ENCODE assay signal across 8 cellular contexts in genomic region chr11:65083134-65083833, GRCh38. TPM values are rescaled to one million over a fixed set of nuclear protein-coding genes. Genes with fewer than 3 reads are reported as not detected.
DNase-seq lines count a peak whose midpoint lies in the region; ATAC-seq and TF ChIP-seq lines count a peak whose summit lies in the region.

No MANE protein-coding gene starts in this region.

- no peaks in the 10 kb centered on the region for H3K36me3 ChIP-seq in mammary epithelial cell (ENCODE audit: insufficient read depth, low read length)
- peaks cover 0 to 29% (median 11%) of the 10 kb centered on the region in 3 experiments for H3K36me3 ChIP-seq in naive thymus-derived CD4-positive, alpha-beta T cell (ENCODE audit: control insufficient read depth in 2 of 3, insufficient read depth in 3 of 3, low read length in 3 of 3)

- intact Hi-C loops in mammary epithelial cell (cut with micrococcal nuclease): no loop called here
- intact Hi-C loops in naive thymus-derived CD4-positive, alpha-beta T cell (cut with micrococcal nuclease): loop anchor here in 1 of 2 donors (10.0 kb wide), 1 partner anchor 238 kb away; the partner anchor contains the start of gene CDC42BPG

- H3K27ac ChIP-seq in mammary epithelial cell (ENCODE audit: insufficient read depth, low read depth, low read length): peak overlapping the region; percentile 70
- H3K27ac ChIP-seq in naive thymus-derived CD4-positive, alpha-beta T cell (ENCODE audit: low read depth, low read length): peak overlapping the region; percentile 86

- peak overlapping the region; percentile 87 for H2AFZ ChIP-seq in mammary epithelial cell (ENCODE audit: low read depth, low read length)

- dilution Hi-C loops in mammary epithelial cell (cut with HindIII; ENCODE audit: low sequenced_read_pairs): no loop called here

- peak overlapping the region; percentile 99 for H3K27ac Mint-ChIP-seq in activated CD8-positive, alpha-beta memory T cell treated with anti-CD3 and anti-CD28 coated beads, Interleukin-2, amount 10 ng/mL, durations not matched to agents 7 days and 5 days
- H3K27ac Mint-ChIP-seq in naive thymus-derived CD4-positive, alpha-beta T cell: peak overlapping the region; percentile 94 to 99 (median 97)

- peaks cover 2% of the 10 kb centered on the region for H3K27me3 Mint-ChIP-seq in activated CD8-positive, alpha-beta memory T cell treated with anti-CD3 and anti-CD28 coated beads, Interleukin-2, amount 10 ng/mL, durations not matched to agents 7 days and 5 days
- peaks cover 0 to 4% (median 0%) of the 10 kb centered on the region in 5 donors for H3K27me3 Mint-ChIP-seq in naive thymus-derived CD4-positive, alpha-beta T cell

- no peaks in the 10 kb centered on the region for H3K9me3 ChIP-seq in mammary epithelial cell (replicated peaks; ENCODE audit: insufficient read depth, low read length)
- no peaks in the 10 kb centered on the region for H3K9me3 ChIP-seq in naive thymus-derived CD4-positive, alpha-beta T cell (ENCODE audit: control insufficient read depth in 2 of 3, low read length in 3 of 3)

- H3K4me3 ChIP-seq in mammary epithelial cell (replicated peaks in 1 of 3; ENCODE audit: insufficient read depth in 1 of 3, low read depth in 2 of 3, low read length in 3 of 3): peak overlapping the region; percentile 72 to 88 (median 80)
- H3K4me3 ChIP-seq in naive thymus-derived CD4-positive, alpha-beta T cell (ENCODE audit: low read length): peak overlapping the region; percentile 61

- WGBS in mammary epithelial cell (ENCODE audit: low coverage, missing lambda C conversion rate): 5% methylated on average over 8 of the region's 13 CpGs

- peaks cover 45% of the 10 kb centered on the region for H3K36me3 Mint-ChIP-seq in activated CD8-positive, alpha-beta memory T cell treated with anti-CD3 and anti-CD28 coated beads, Interleukin-2, amount 10 ng/mL, durations not matched to agents 7 days and 5 days
- H3K36me3 Mint-ChIP-seq in naive thymus-derived CD4-positive, alpha-beta T cell: peaks cover 0 to 26% (median 8%) of the 10 kb centered on the region in 5 donors

- H3K4me1 ChIP-seq in mammary epithelial cell (ENCODE audit: insufficient read depth, low read length): peaks cover 36% of the 10 kb centered on the region
- peaks cover 13 to 14% of the 10 kb centered on the region in 2 donors for H3K4me1 ChIP-seq in naive thymus-derived CD4-positive, alpha-beta T cell (ENCODE audit: control insufficient read depth in 2 of 2, insufficient read depth in 2 of 2, low read length in 2 of 2)

- H3K4me3 Mint-ChIP-seq in activated CD8-positive, alpha-beta memory T cell treated with anti-CD3 and anti-CD28 coated beads, Interleukin-2, amount 10 ng/mL, durations not matched to agents 7 days and 5 days: peak overlapping the region; percentile 98
- peak overlapping the region; percentile 88 to 99 (median 93) for H3K4me3 Mint-ChIP-seq in naive thymus-derived CD4-positive, alpha-beta T cell

- TSS peak; percentile 55 for BruUV-seq in mammary epithelial cell (replicated peaks; lab: Mats Ljungman, UMichigan)

- CTCF ChIA-PET in activated CD8-positive, alpha-beta memory T cell treated with anti-CD3 and anti-CD28 coated beads, Interleukin-2, amount 10 ng/mL, durations not matched to agents 7 days and 5 days (lab: Charles Lee): interaction anchor here (1.0 to 4.0 kb wide), 11 partner anchors 8 to 235 kb away, joined by 3 to 25 read pairs (median 4); partner anchors contain the start of genes ARL2 and ZNHIT2
- CTCF ChIA-PET in mammary epithelial cell (lab: Charles Lee; ENCODE audit: low non-redundant PET): no interaction called here
- CTCF ChIA-PET in naive thymus-derived CD4-positive, alpha-beta T cell (lab: Charles Lee): interaction anchor here (0.7 to 1.3 kb wide), 4 partner anchors 11 to 69 kb away, joined by 3 to 6 read pairs (median 3); partner anchors contain the start of gene ARL2

- peak; percentile 56 for DNase-seq in activated CD8-positive, alpha-beta memory T cell treated with anti-CD3 and anti-CD28 coated beads, Interleukin-2, amount 10 ng/mL, durations not matched to agents 7 days and 5 days
- no peak for DNase-seq in activated CD8-positive, alpha-beta memory T cell treated with anti-CD3 and anti-CD28 coated beads, Interleukin-2, amount 50 U/mL, for 4 hours
- DNase-seq in mammary epithelial cell: no peak
- no peak for DNase-seq in naive thymus-derived CD4-positive, alpha-beta T cell
- DNase-seq in NOMO-1 treated with dmso at 0.1 percent for 144 hours (lab: John Stamatoyannopoulos, UW; ENCODE audit: unreplicated experiment): no peak
- no peak for DNase-seq in NCI-H1694 treated with DMSO at 0.1 percent for 48 hours (lab: John Stamatoyannopoulos, UW)

- H3K79me2 ChIP-seq in mammary epithelial cell (ENCODE audit: insufficient read depth, low read length): peaks cover 69% of the 10 kb centered on the region

- TF ChIP-seq CTCF in mammary epithelial cell (conservative IDR thresholded peaks at IDR 0.05 in 1 of 2, IDR thresholded peaks at IDR 0.05 in 1 of 2; ENCODE audit: extremely low read depth in 1 of 2, insufficient read depth in 1 of 2, low read depth in 1 of 2, low read length in 2 of 2): no peak

- peak overlapping the region; percentile 86 for H3K9ac ChIP-seq in mammary epithelial cell (ENCODE audit: insufficient read depth, low read length)

- H4K20me1 ChIP-seq in mammary epithelial cell (ENCODE audit: insufficient read depth, low read length): no peaks in the 10 kb centered on the region

- H3K4me2 ChIP-seq in mammary epithelial cell (ENCODE audit: insufficient read depth, low read depth, low read length): peak overlapping the region; percentile 91

- no peaks in the 10 kb centered on the region for H3K9me3 Mint-ChIP-seq in activated CD8-positive, alpha-beta memory T cell treated with anti-CD3 and anti-CD28 coated beads, Interleukin-2, amount 10 ng/mL, durations not matched to agents 7 days and 5 days (ENCODE audit: low read depth)
- peaks cover 0 to 10% (median 0%) of the 10 kb centered on the region in 11 donors for H3K9me3 Mint-ChIP-seq in naive thymus-derived CD4-positive, alpha-beta T cell

- in situ Hi-C loops in mammary epithelial cell (cut with MboI; ENCODE audit: low sequenced_read_pairs in 2 of 2): no loop called here

- H3K27me3 ChIP-seq in mammary epithelial cell (ENCODE audit: insufficient read depth, low read length): no peaks in the 10 kb centered on the region
- H3K27me3 ChIP-seq in naive thymus-derived CD4-positive, alpha-beta T cell (ENCODE audit: control insufficient read depth in 2 of 2, insufficient read depth in 2 of 2, low read length in 2 of 2): no peaks in the 10 kb centered on the region

- H3K4me1 Mint-ChIP-seq in activated CD8-positive, alpha-beta memory T cell treated with anti-CD3 and anti-CD28 coated beads, Interleukin-2, amount 10 ng/mL, durations not matched to agents 7 days and 5 days: peaks cover 62% of the 10 kb centered on the region
- H3K4me1 Mint-ChIP-seq in naive thymus-derived CD4-positive, alpha-beta T cell: peaks cover 22 to 56% (median 30%) of the 10 kb centered on the region in 7 donors

- POLR2A ChIA-PET in naive thymus-derived CD4-positive, alpha-beta T cell (lab: Charles Lee): interaction anchor here (0.7 to 2.2 kb wide), 9 partner anchors 13 to 194 kb away, joined by 3 to 11 read pairs (median 3); partner anchors contain the start of genes ARL2, TM7SF2, VPS51 and ZNHIT2

- peak; percentile 10 for ATAC-seq in activated CD8-positive, alpha-beta memory T cell treated with anti-CD3 and anti-CD28 coated beads, Interleukin-2, amount 10 ng/mL, durations not matched to agents 7 days and 5 days
- ATAC-seq in HG03521 (IDR thresholded peaks at IDR 0.05; ENCODE audit: unreplicated experiment) (peak; percentile 14), HG03095 (IDR thresholded peaks at IDR 0.05; ENCODE audit: unreplicated experiment) (no peak)
- no peak for ATAC-seq in naive thymus-derived CD4-positive, alpha-beta T cell

RNA-seq across cellular contexts. Expression of gene CDCA5, which starts 0.6 kb away (rescaled TPM):
- total RNA-seq in activated CD8-positive, alpha-beta memory T cell treated with anti-CD3 and anti-CD28 coated beads, Interleukin-2, amount 10 ng/mL, durations not matched to agents 7 days and 5 days: 100 to 1,000 TPM; 128 to 147 TPM
- 10 to 100 TPM in 1 of 2 donors, 1 to 10 TPM in 1; 2.2 to 34.6 TPM for total RNA-seq in mammary epithelial cell
- polyA plus RNA-seq in mammary epithelial cell: 29.3 TPM
- 41.4 TPM for polyA minus RNA-seq in mammary epithelial cell
- total RNA-seq in naive thymus-derived CD4-positive, alpha-beta T cell: 10 to 100 TPM in 1 of 5 experiments, 1 to 10 TPM in 1, under 1 TPM in 3; 0.56 to 68.1 (median 0.81) TPM
- polyA plus RNA-seq in naive thymus-derived CD4-positive, alpha-beta T cell: under 1 TPM; 0.31 to 0.47 TPM

RNA-seq across cellular contexts. Expression of gene ZFPL1, which starts 0.7 kb away (rescaled TPM):
- total RNA-seq in activated CD8-positive, alpha-beta memory T cell treated with anti-CD3 and anti-CD28 coated beads, Interleukin-2, amount 10 ng/mL, durations not matched to agents 7 days and 5 days: 10 to 100 TPM; 28.3 to 32.4 TPM
- total RNA-seq in mammary epithelial cell: 10 to 100 TPM; 38.0 to 40.0 TPM
- 29.1 TPM for polyA plus RNA-seq in mammary epithelial cell
- 22.5 TPM for polyA minus RNA-seq in mammary epithelial cell
- total RNA-seq in naive thymus-derived CD4-positive, alpha-beta T cell: 10 to 100 TPM; 29.9 to 53.0 (median 49.3) TPM
- polyA plus RNA-seq in naive thymus-derived CD4-positive, alpha-beta T cell: 10 to 100 TPM; 24.2 to 30.9 TPM

RNA-seq across cellular contexts. Expression of gene VPS51, which starts 12.7 kb away (rescaled TPM):
- 100 to 1,000 TPM; 104 to 116 TPM for total RNA-seq in activated CD8-positive, alpha-beta memory T cell treated with anti-CD3 and anti-CD28 coated beads, Interleukin-2, amount 10 ng/mL, durations not matched to agents 7 days and 5 days
- total RNA-seq in mammary epithelial cell: 100 to 1,000 TPM in 1 of 2 donors, 10 to 100 TPM in 1; 78.4 to 125 TPM
- 50.2 TPM for polyA plus RNA-seq in mammary epithelial cell
- polyA minus RNA-seq in mammary epithelial cell: 142 TPM
- total RNA-seq in naive thymus-derived CD4-positive, alpha-beta T cell: 100 to 1,000 TPM; 159 to 269 (median 256) TPM
- 100 to 1,000 TPM; 106 to 130 TPM for polyA plus RNA-seq in naive thymus-derived CD4-positive, alpha-beta T cell

RNA-seq across cellular contexts. Expression of gene NAALADL1, which starts 24.9 kb away (rescaled TPM):
- 10 to 100 TPM; 14.8 to 15.3 TPM for total RNA-seq in activated CD8-positive, alpha-beta memory T cell treated with anti-CD3 and anti-CD28 coated beads, Interleukin-2, amount 10 ng/mL, durations not matched to agents 7 days and 5 days
- total RNA-seq in mammary epithelial cell: 10 to 100 TPM in 1 of 2 donors, not detected in 1; 15.5 TPM
- 1.3 TPM for polyA plus RNA-seq in mammary epithelial cell
- not detected for polyA minus RNA-seq in mammary epithelial cell
- total RNA-seq in naive thymus-derived CD4-positive, alpha-beta T cell: 10 to 100 TPM; 12.2 to 23.4 (median 18.8) TPM
- polyA plus RNA-seq in naive thymus-derived CD4-positive, alpha-beta T cell: 10 to 100 TPM; 18.6 to 25.3 TPM

RNA-seq across cellular contexts. Expression of gene TM7SF2, which starts 28.4 kb away (rescaled TPM):
- 10 to 100 TPM; 21.0 to 26.2 TPM for total RNA-seq in activated CD8-positive, alpha-beta memory T cell treated with anti-CD3 and anti-CD28 coated beads, Interleukin-2, amount 10 ng/mL, durations not matched to agents 7 days and 5 days
- total RNA-seq in mammary epithelial cell: 10 to 100 TPM in 1 of 2 donors, 1 to 10 TPM in 1; 8.7 to 10.1 TPM
- polyA plus RNA-seq in mammary epithelial cell: 17.2 TPM
- 54.8 TPM for polyA minus RNA-seq in mammary epithelial cell
- total RNA-seq in naive thymus-derived CD4-positive, alpha-beta T cell: 10 to 100 TPM; 21.6 to 37.8 (median 30.8) TPM
- 10 to 100 TPM; 15.0 to 21.1 TPM for polyA plus RNA-seq in naive thymus-derived CD4-positive, alpha-beta T cell

Comparison
In these comparisons a context has a peak if more than half of its experiments do, and no peak if none do; other contexts are left out.
1. ATAC-seq: peak in activated CD8-positive, alpha-beta memory T cell treated with anti-CD3 and anti-CD28 coated beads, Interleukin-2, amount 10 ng/mL, durations not matched to agents 7 days and 5 days (single experiment) and HG03521 (single experiment); none in naive thymus-derived CD4-positive, alpha-beta T cell (single experiment) and HG03095 (single experiment).